ENCODE assay signal across 22 cellular contexts in genomic region chr14:93537962-93538361, GRCh38.
DNase-seq lines count a peak whose midpoint lies in the region; ATAC-seq and TF ChIP-seq lines count a peak whose summit lies in the region.
"Had no signal": no experiment of that assay in that cellular context is flagged by ENCODE, and none has a peak within 500 bp of the region (broad histone marks: within the 10 kb centered on the region; RNA-seq: fewer than 3 reads in every experiment).

No MANE protein-coding gene starts in this region.

- H3K9ac ChIP-seq in H9 (ENCODE audit: extremely low read depth, insufficient read length, low read length) = no peak overlapping the region
- H3K9ac ChIP-seq: BLaER1 treated with 17β-estradiol and CSF1 and Interleukin-3, amounts not matched to agents 10 nM and 100 nM had no signal

- 54 to 59% methylated on average over 16 of the region's 16 CpGs for WGBS in testis, 2 donors
- no CpG with 5 or more reads among the region's 16 CpGs for WGBS in H9 (ENCODE audit: extremely low coverage, insufficient read length, low lambda C conversion rate)

- H2BK120ac ChIP-seq in H9 (ENCODE audit: low read depth, low read length, poor library complexity, severe bottlenecking) = no peak overlapping the region

- H2BK12ac ChIP-seq in H9 (ENCODE audit: insufficient read length, low read depth, low read length) = no peak overlapping the region

- no peak for TF ChIP-seq CTCF in testis (IDR thresholded peaks at IDR 0.05)
- no peak for TF ChIP-seq CTCF in H9 (conservative IDR thresholded peaks at IDR 0.05)

- no peak overlapping the region for H3K4ac ChIP-seq in H9 (ENCODE audit: low read depth, low read length)

- no peaks in the 10 kb centered on the region for H4K20me1 ChIP-seq in H9 (ENCODE audit: control insufficient read depth, insufficient read depth, insufficient read length)
- H4K20me1 ChIP-seq: BLaER1 treated with 17β-estradiol and CSF1 and Interleukin-3, amounts not matched to agents 10 nM and 100 nM had no signal

- no peak overlapping the region for H4K91ac ChIP-seq in H9 (ENCODE audit: insufficient read length, low read depth, low read length)

- peaks cover 0 to 6% of the 10 kb centered on the region in 2 experiments; a peak in 1 of 4 replicates for H3K4me1 Mint-ChIP-seq in H9

- H3K9me3 ChIP-seq in testis = no peaks in the 10 kb centered on the region
- no peaks in the 10 kb centered on the region for H3K9me3 ChIP-seq in H9 (ENCODE audit: control insufficient read depth, low read depth, low read length)
- H3K9me3 ChIP-seq: BLaER1 treated with 17β-estradiol and CSF1 and Interleukin-3, amounts not matched to agents 10 nM and 100 nM; SJCRH30 had no signal

- H3K18ac ChIP-seq in H9 (ENCODE audit: insufficient read length, low read depth, low read length) = no peak overlapping the region

- TF ChIP-seq POLR2A in testis (IDR thresholded peaks at IDR 0.05) = no peak

- H3K4me3 Mint-ChIP-seq in H9 = no peak overlapping the region
- H3K4me3 Mint-ChIP-seq: CD4-positive, alpha-beta T cell had no signal

- no peaks in the 10 kb centered on the region for H3K9me3 Mint-ChIP-seq in H9
- H3K9me3 Mint-ChIP-seq: CD4-positive, alpha-beta T cell had no signal

- no peaks in the 10 kb centered on the region for H3K27me3 Mint-ChIP-seq in H9 (ENCODE audit: low read depth)

- no peaks in the 10 kb centered on the region for H3K27me3 ChIP-seq in testis
- no peaks in the 10 kb centered on the region for H3K27me3 ChIP-seq in H9 (ENCODE audit: insufficient read depth, low read length)
- H3K27me3 ChIP-seq: SJCRH30 had no signal

- no peak overlapping the region for H3K4me2 ChIP-seq in H9 (ENCODE audit: insufficient read depth, insufficient read length, low read length)
- H3K4me2 ChIP-seq: BLaER1 treated with 17β-estradiol and CSF1 and Interleukin-3, amounts not matched to agents 10 nM and 100 nM had no signal

- no peak overlapping the region for H2BK15ac ChIP-seq in H9 (ENCODE audit: low read depth, low read length)

- ATAC-seq in HG03159 (IDR thresholded peaks at IDR 0.05; ENCODE audit: unreplicated experiment) = no peak
- ATAC-seq: PC-3, Right ventricle myocardium inferior, SK-N-SH treated with all-trans-retinoic acid at 6 μM for 48 hours had no signal

- H3K36me3 ChIP-seq in testis (ENCODE audit: low read depth, missing control alignments) = no peaks in the 10 kb centered on the region
- H3K36me3 ChIP-seq: BLaER1 treated with 17β-estradiol and CSF1 and Interleukin-3, amounts not matched to agents 10 nM and 100 nM; SJCRH30 had no signal

- H3K4me3 ChIP-seq in testis = no peak overlapping the region
- H3K4me3 ChIP-seq: BLaER1 treated with 17β-estradiol and CSF1 and Interleukin-3, amounts not matched to agents 10 nM and 100 nM; SJCRH30 had no signal

- H4K5ac ChIP-seq in H9 (ENCODE audit: insufficient read length, low read depth, low read length) = no peak overlapping the region

- no peak overlapping the region for H4K8ac ChIP-seq in H9 (replicated peaks; ENCODE audit: insufficient read length, low read depth, low read length)

- H2AK5ac ChIP-seq in H9 (ENCODE audit: insufficient read length, low read length) = no peak overlapping the region

- no peaks in the 10 kb centered on the region for H3K4me1 ChIP-seq in testis
- H3K4me1 ChIP-seq in H9 (ENCODE audit: insufficient read depth, low read length) = no peaks in the 10 kb centered on the region
- H3K4me1 ChIP-seq: SJCRH30 had no signal

- no peak overlapping the region for H2BK5ac ChIP-seq in H9 (ENCODE audit: insufficient read length, low read length)

- H3K23me2 ChIP-seq in H9 (ENCODE audit: insufficient read length, low read depth, low read length, poor library complexity, severe bottlenecking) = no peaks in the 10 kb centered on the region

- no peak overlapping the region for H3K23ac ChIP-seq in H9 (ENCODE audit: insufficient read length, low read depth, low read length)

- peak; percentile 14 to 55 for DNase-seq in NCI-H524 (lab: John Stamatoyannopoulos, UW)
- no peak for DNase-seq in NCI-H524 treated with DMSO at 0.1 percent for 48 hours (lab: John Stamatoyannopoulos, UW)
- DNase-seq in NCI-H2227 treated with DMSO at 0.1 percent for 48 hours (lab: John Stamatoyannopoulos, UW) = peak; percentile 15
- DNase-seq in head of caudate nucleus = peak; percentile 9 to 82 (median 50)
- no peak for DNase-seq in testis
- DNase-seq in H9 = no peak
- DNase-seq: AML-193; CD4-positive, alpha-beta T cell; DMS79; EL; GF-D8; NCI-H1048; NCI-H1436; NCI-H187; NCI-H2081 treated with DMSO at 0.1 percent for 48 hours; NCI-H774 had no signal

- no peak overlapping the region for H2BK20ac ChIP-seq in H9 (ENCODE audit: low read depth, low read length, poor library complexity, severe bottlenecking)

- no peak overlapping the region for H3K14ac ChIP-seq in H9 (ENCODE audit: insufficient read depth, low read length)

- H3K79me1 ChIP-seq in H9 (ENCODE audit: insufficient read depth, low read depth, low read length, poor library complexity, severe bottlenecking) = no peaks in the 10 kb centered on the region

- H3K56ac ChIP-seq in H9 (ENCODE audit: insufficient read length, low read depth, low read length) = no peak overlapping the region

- H3K36me3 Mint-ChIP-seq in H9 (ENCODE audit: insufficient read depth in 1 of 3, low read depth in 3 of 3) = peaks cover 0 to 4% (median 0%) of the 10 kb centered on the region in 3 experiments; a peak in 2 of 7 replicates

- no peaks in the 10 kb centered on the region for H3K79me2 ChIP-seq in H9 (ENCODE audit: insufficient read depth, low read length)

- H3K27ac Mint-ChIP-seq in H9 = peak overlapping the region in 1 of 3 experiments; percentile 38; a peak in 1 of 7 replicates
- H3K27ac Mint-ChIP-seq: CD4-positive, alpha-beta T cell had no signal

- no peak overlapping the region for H3T11ph ChIP-seq in H9 (ENCODE audit: low read length)

- no peak overlapping the region for H3K27ac ChIP-seq in testis
- no peak overlapping the region for H3K27ac ChIP-seq in H9 (ENCODE audit: insufficient read length, low read depth, low read length)
- H3K27ac ChIP-seq: BLaER1 treated with 17β-estradiol and CSF1 and Interleukin-3, amounts not matched to agents 10 nM and 100 nM; SJCRH30 had no signal

- no peak overlapping the region for H2AFZ ChIP-seq in H9 (ENCODE audit: low read length)

- intact Hi-C loops in head of caudate nucleus (cut with DNase I) (no loop called here), testis (cut with DNase I; ENCODE audit: low total_unique reads) (no loop called here)

Comparison
In these comparisons a context has a peak if more than half of its experiments do, and no peak if none do; other contexts are left out.
1. DNase-seq: peak in NCI-H524 (2 of 2), NCI-H2227 treated with DMSO at 0.1 percent for 48 hours (single experiment) and head of caudate nucleus (42 of 42); none in NCI-H524 treated with DMSO at 0.1 percent for 48 hours (single experiment), testis (single experiment) and H9 (single experiment).